ENCODE assay signal across 7 cellular contexts in genomic region chr7:102478314-102479206, GRCh38. TPM values are rescaled to one million over a fixed set of nuclear protein-coding genes. Genes with fewer than 3 reads are reported as not detected.
A peak's percentile ranks its signal among the peaks of the same experiment; 100 is the strongest.
DNase-seq lines count a peak whose midpoint lies in the region; ATAC-seq and TF ChIP-seq lines count a peak whose summit lies in the region.
"Not testable (repeated sequence)": the region's sequence is repeated elsewhere in the genome, so short reads cannot be mapped to it uniquely, and the experiment has no call there.

Gene POLR2J (minus strand): TSS chr7:102478922. CDS start chr7:102478860, 62 bp downstream.

- peak; percentile 79 for ATAC-seq in GM18907 (IDR thresholded peaks at IDR 0.05; ENCODE audit: unreplicated experiment)
- ATAC-seq in HG02943 (IDR thresholded peaks at IDR 0.05; ENCODE audit: low read depth, unreplicated experiment), result peak; percentile 80
- peak; percentile 94 to 98 for ATAC-seq in lower lobe of right lung

- 0 out of 2 replicates have a peak within 1 kb of the TSS, but pooled peaks have one; percentile 24 for H3K9ac ChIP-seq in OCI-LY3 (ENCODE audit: low read length)

- not testable (repeated sequence) for H3K27me3 ChIP-seq in OCI-LY3 (ENCODE audit: low read depth, low read length); effector memory CD4-positive, alpha-beta T cell (replicated peaks; ENCODE audit: control insufficient read depth, insufficient read depth, low read length, poor library complexity, severe bottlenecking); lower lobe of right lung (ENCODE audit: low read depth)

- H3K79me2 ChIP-seq in OCI-LY3 (ENCODE audit: low read length), result not testable (repeated sequence)

- H3K4me3 ChIP-seq in OCI-LY3 (ENCODE audit: low read length) (peak within 1 kb of the TSS; percentile 58; the same call in 1 of the 2 replicates), lower lobe of right lung (peak within 1 kb of the TSS; percentile 52)
- peak within 1 kb of the TSS; percentile 40 for H3K4me3 ChIP-seq in effector memory CD4-positive, alpha-beta T cell (ENCODE audit: insufficient read depth, low read depth, low read length, poor library complexity, severe bottlenecking)

- intact Hi-C loops in lower lobe of right lung (cut with DNase I), result not testable (repeated sequence)

- H3K27ac ChIP-seq in OCI-LY3 (ENCODE audit: low read length); effector memory CD4-positive, alpha-beta T cell (ENCODE audit: insufficient read depth, low read length, poor library complexity, severe bottlenecking): not testable (repeated sequence)
- H3K27ac ChIP-seq in lower lobe of right lung, result peak within 1 kb of the TSS; percentile 60

- DNase-seq in activated CD8-positive, alpha-beta memory T cell treated with anti-CD3 and anti-CD28 coated beads, Interleukin-2, amount 50 U/mL, for 48 hours, result peak; percentile 92
- DNase-seq in effector memory CD4-positive, alpha-beta T cell, result peak; percentile 76 to 91 (median 87)
- DNase-seq in lower lobe of right lung, result peak; percentile 96
- DNase-seq in stimulated activated CD4-positive, alpha-beta T cell treated with anti-CD3 and anti-CD28 coated beads, Interleukin-1b, Interleukin-23, amount 100 ng/mL, for 1 hour (ENCODE audit: low read depth in 2 of 2), result peak; percentile 77 to 79

- not testable (repeated sequence) for H3K36me3 ChIP-seq in OCI-LY3 (replicated peaks; ENCODE audit: low read depth, low read length); effector memory CD4-positive, alpha-beta T cell (ENCODE audit: control insufficient read depth, insufficient read depth, low read length)
- H3K36me3 ChIP-seq in lower lobe of right lung, result peaks cover 17% of the 10 kb centered on the region

- not testable (repeated sequence) for H4K20me1 ChIP-seq in OCI-LY3 (ENCODE audit: insufficient read depth, low read length)

- not testable (repeated sequence) for H3K9me3 ChIP-seq in OCI-LY3 (ENCODE audit: insufficient read depth, low read length); effector memory CD4-positive, alpha-beta T cell (ENCODE audit: control insufficient read depth, low read length); lower lobe of right lung

- TF ChIP-seq CTCF in OCI-LY3 (IDR thresholded peaks at IDR 0.05; ENCODE audit: low read depth, low read length), result not testable (repeated sequence)
- TF ChIP-seq CTCF in lower lobe of right lung (IDR thresholded peaks at IDR 0.05), result peak; percentile 71

- H3K4me2 ChIP-seq in OCI-LY3 (ENCODE audit: low read length), result peak within 1 kb of the TSS; percentile 40

- H2AFZ ChIP-seq in OCI-LY3 (ENCODE audit: low read depth, low read length), result not testable (repeated sequence)

- H3K4me1 ChIP-seq in OCI-LY3 (ENCODE audit: low read length); effector memory CD4-positive, alpha-beta T cell (ENCODE audit: control insufficient read depth, insufficient read depth, low read length, poor library complexity, severe bottlenecking); lower lobe of right lung: not testable (repeated sequence)

RNA-seq across cellular contexts. Expression of gene POLR2J, which starts in this region (rescaled TPM):
- 37.9 TPM for total RNA-seq in lower lobe of right lung
